8 cellular contexts compared by ENCODE assay signal in genomic region chr18:50288348-50289102, GRCh38. TPM values are rescaled to one million over a fixed set of nuclear protein-coding genes. Genes with fewer than 3 reads are reported as not detected.
A peak's percentile ranks its signal among the peaks of the same experiment; 100 is the strongest.
DNase-seq lines count a peak whose midpoint lies in the region; ATAC-seq and TF ChIP-seq lines count a peak whose summit lies in the region.
"Not testable (repeated sequence)": the region's sequence is repeated elsewhere in the genome, so short reads cannot be mapped to it uniquely, and the experiment has no call there.

No MANE protein-coding gene starts in this region.

- DNase-seq in A673 (ENCODE audit: low spot score); H9; Peyer's patch; activated naive CD4-positive, alpha-beta T cell treated with anti-CD3 and anti-CD28 coated beads, Interleukin-2, amount 10 ng/mL, durations not matched to agents 7 days and 5 days; hepatocyte (ENCODE audit: low spot score); naive B cell: not testable (repeated sequence)
- DNase-seq in spleen = peak; percentile 82

- H3K9me3 ChIP-seq in A673 (ENCODE audit: low read depth, low read length, poor library complexity, severe bottlenecking); H9 (ENCODE audit: control insufficient read depth, low read depth, low read length); Peyer's patch; hepatocyte (ENCODE audit: low read depth); spleen: not testable (repeated sequence)

- not testable (repeated sequence) for TF ChIP-seq CTCF in A673 (conservative IDR thresholded peaks at IDR 0.05; ENCODE audit: low read depth, low read length); H9 (conservative IDR thresholded peaks at IDR 0.05); Peyer's patch (IDR thresholded peaks at IDR 0.05); hepatocyte (IDR thresholded peaks at IDR 0.05; ENCODE audit: poor library complexity); spleen (IDR thresholded peaks at IDR 0.05 in 8 of 11, conservative IDR thresholded peaks at IDR 0.05 in 3 of 11)

- CTCF ChIA-PET in A673 (lab: Charles Lee) = not testable (repeated sequence)
- CTCF ChIA-PET in activated naive CD4-positive, alpha-beta T cell treated with anti-CD3 and anti-CD28 coated beads, Interleukin-2, amount 10 ng/mL, durations not matched to agents 7 days and 5 days (lab: Charles Lee) = interaction anchor here (1.2 to 2.6 kb wide), 2 partner anchors 44 to 68 kb away, joined by 3 to 11 read pairs; no protein-coding TSS in a partner anchor

- H3K4me1 Mint-ChIP-seq in H9 (peaks cover 8 to 11% of the 10 kb centered on the region in 2 experiments), naive B cell (peaks cover 33 to 40% (median 37%) of the 10 kb centered on the region in 3 donors)
- H3K4me1 Mint-ChIP-seq in activated naive CD4-positive, alpha-beta T cell treated with anti-CD3 and anti-CD28 coated beads, Interleukin-2, amount 10 ng/mL, durations not matched to agents 7 days and 5 days = peaks cover 33% of the 10 kb centered on the region
- peaks cover 44% of the 10 kb centered on the region for H3K4me1 Mint-ChIP-seq in dendritic cell treated with granulocyte-macrophage colony-stimulating factor and Interleukin-4, amounts not matched to agents 40 ng/mL and 50 ng/mL, for 4 days (ENCODE audit: low read depth)

- not testable (repeated sequence) for H3K27me3 ChIP-seq in A673 (replicated peaks; ENCODE audit: insufficient read depth, low read depth, low read length, poor library complexity); H9 (ENCODE audit: insufficient read depth, low read length); Peyer's patch; hepatocyte; spleen (replicated peaks in 1 of 7)

- WGBS in H9 (ENCODE audit: extremely low coverage, insufficient read length, low lambda C conversion rate) = no CpG with 5 or more reads among the region's 21 CpGs
- WGBS in hepatocyte (ENCODE audit: low lambda C conversion rate, missing lambda C conversion rate) = 78% methylated on average over 21 of the region's 21 CpGs
- 77 to 79% (median 78%) methylated on average over 21 of the region's 21 CpGs for WGBS in spleen, 5 donors

- not testable (repeated sequence) for H2BK12ac ChIP-seq in H9 (ENCODE audit: insufficient read length, low read depth, low read length)

- not testable (repeated sequence) for H3T11ph ChIP-seq in H9 (ENCODE audit: low read length)

- not testable (repeated sequence) for H3K4ac ChIP-seq in H9 (ENCODE audit: low read depth, low read length)

- H2AFZ ChIP-seq in H9 (ENCODE audit: low read length) = not testable (repeated sequence)
- peak overlapping the region; percentile 80 for H2AFZ ChIP-seq in hepatocyte

- not testable (repeated sequence) for H3K9me2 ChIP-seq in hepatocyte (replicated peaks; ENCODE audit: insufficient read depth)

- not testable (repeated sequence) for H3K23ac ChIP-seq in H9 (ENCODE audit: insufficient read length, low read depth, low read length)

- intact Hi-C loops in A673 (cut with micrococcal nuclease; ENCODE audit: unreplicated experiment) = not testable (repeated sequence)
- intact Hi-C loops in dendritic cell treated with granulocyte-macrophage colony-stimulating factor and Interleukin-4, amounts not matched to agents 40 ng/mL and 50 ng/mL, for 4 days (cut with micrococcal nuclease) = loop anchor here (1.0 to 10.0 kb wide), 3 partner anchors 9 to 794 kb away; partner anchors contain the start of genes ACAA2 and RPL17
- intact Hi-C loops in spleen (cut with DNase I; ENCODE audit: low total_unique reads) = loop anchor here (10.0 kb wide), 1 partner anchor 86 kb away; the partner anchor contains the start of gene SKA1

- not testable (repeated sequence) for H3K9me3 Mint-ChIP-seq in H9; activated naive CD4-positive, alpha-beta T cell treated with anti-CD3 and anti-CD28 coated beads, Interleukin-2, amount 10 ng/mL, durations not matched to agents 7 days and 5 days; dendritic cell treated with granulocyte-macrophage colony-stimulating factor and Interleukin-4, amounts not matched to agents 40 ng/mL and 50 ng/mL, for 4 days; naive B cell

- H3K23me2 ChIP-seq in H9 (ENCODE audit: insufficient read length, low read depth, low read length, poor library complexity, severe bottlenecking) = peaks cover 10% of the 10 kb centered on the region

- H3K4me3 ChIP-seq in A673 (ENCODE audit: low read depth, low read length, poor library complexity, severe bottlenecking) = peak overlapping the region; percentile 86
- H3K4me3 ChIP-seq in Peyer's patch = peak overlapping the region; percentile 46 to 87 (median 70)
- peak overlapping the region; percentile 40 for H3K4me3 ChIP-seq in hepatocyte
- H3K4me3 ChIP-seq in spleen = peak overlapping the region; percentile 33 to 96 (median 87)

- not testable (repeated sequence) for H4K20me1 ChIP-seq in H9 (ENCODE audit: control insufficient read depth, insufficient read depth, insufficient read length); hepatocyte (ENCODE audit: insufficient read depth, poor library complexity, severe bottlenecking)

- not testable (repeated sequence) for TF ChIP-seq POLR2A in Peyer's patch (IDR thresholded peaks at IDR 0.05); spleen (IDR thresholded peaks at IDR 0.05)

- POLR2A ChIA-PET in A673 (lab: Charles Lee; ENCODE audit: low non-redundant PET) = not testable (repeated sequence)

- H4K8ac ChIP-seq in H9 (replicated peaks; ENCODE audit: insufficient read length, low read depth, low read length) = not testable (repeated sequence)

- BruUV-seq in A673 (replicated peaks; lab: Mats Ljungman, UMichigan) = not testable (repeated sequence)

- not testable (repeated sequence) for H3K4me1 ChIP-seq in A673 (ENCODE audit: insufficient read depth, low read length, poor library complexity, severe bottlenecking); H9 (ENCODE audit: insufficient read depth, low read length); hepatocyte (ENCODE audit: insufficient read depth)
- H3K4me1 ChIP-seq in Peyer's patch (peaks cover 0 to 15% (median 0%) of the 10 kb centered on the region in 4 donors), spleen (peaks cover 13 to 46% (median 21%) of the 10 kb centered on the region in 6 donors)

- peak overlapping the region; percentile 99 to 100 for H3K4me3 Mint-ChIP-seq in H9
- peak overlapping the region; percentile 91 for H3K4me3 Mint-ChIP-seq in activated naive CD4-positive, alpha-beta T cell treated with anti-CD3 and anti-CD28 coated beads, Interleukin-2, amount 10 ng/mL, durations not matched to agents 7 days and 5 days
- H3K4me3 Mint-ChIP-seq in dendritic cell treated with granulocyte-macrophage colony-stimulating factor and Interleukin-4, amounts not matched to agents 40 ng/mL and 50 ng/mL, for 4 days = peak overlapping the region; percentile 92
- H3K4me3 Mint-ChIP-seq in naive B cell = peak overlapping the region; percentile 89 to 100 (median 98)

- peak overlapping the region in 1 of 3 experiments; percentile 96; a peak in 1 of 7 replicates for H3K27ac Mint-ChIP-seq in H9
- H3K27ac Mint-ChIP-seq in activated naive CD4-positive, alpha-beta T cell treated with anti-CD3 and anti-CD28 coated beads, Interleukin-2, amount 10 ng/mL, durations not matched to agents 7 days and 5 days = peak overlapping the region; percentile 98
- peak overlapping the region; percentile 90 for H3K27ac Mint-ChIP-seq in dendritic cell treated with granulocyte-macrophage colony-stimulating factor and Interleukin-4, amounts not matched to agents 40 ng/mL and 50 ng/mL, for 4 days
- peak overlapping the region; percentile 89 to 99 (median 98) for H3K27ac Mint-ChIP-seq in naive B cell

- not testable (repeated sequence) for ATAC-seq in naive B cell (ENCODE audit: low read depth in 2 of 2)

- H3K14ac ChIP-seq in H9 (ENCODE audit: insufficient read depth, low read length) = not testable (repeated sequence)

- H3K27ac ChIP-seq in A673 (ENCODE audit: low read depth, low read length, poor library complexity, severe bottlenecking) (peak overlapping the region; percentile 64), Peyer's patch (peak overlapping the region; percentile 82 to 92 (median 84)), hepatocyte (peak overlapping the region; percentile 72), spleen (peak overlapping the region; percentile 77 to 95 (median 89))
- not testable (repeated sequence) for H3K27ac ChIP-seq in H9 (ENCODE audit: insufficient read length, low read depth, low read length)

- not testable (repeated sequence) for H3K27me3 Mint-ChIP-seq in H9 (ENCODE audit: low read depth); activated naive CD4-positive, alpha-beta T cell treated with anti-CD3 and anti-CD28 coated beads, Interleukin-2, amount 10 ng/mL, durations not matched to agents 7 days and 5 days; dendritic cell treated with granulocyte-macrophage colony-stimulating factor and Interleukin-4, amounts not matched to agents 40 ng/mL and 50 ng/mL, for 4 days; naive B cell

- H2BK120ac ChIP-seq in H9 (ENCODE audit: low read depth, low read length, poor library complexity, severe bottlenecking) = not testable (repeated sequence)

- peak overlapping the region; percentile 36 for H3K4me2 ChIP-seq in H9 (ENCODE audit: insufficient read depth, insufficient read length, low read length)
- peak overlapping the region; percentile 80 for H3K4me2 ChIP-seq in hepatocyte

- not testable (repeated sequence) for H4K91ac ChIP-seq in H9 (ENCODE audit: insufficient read length, low read depth, low read length)

- H3K36me3 ChIP-seq in A673 (ENCODE audit: insufficient read depth, low read length, poor library complexity, severe bottlenecking) = peaks cover 18% of the 10 kb centered on the region
- H3K36me3 ChIP-seq in Peyer's patch = peaks cover 0 to 22% (median 0%) of the 10 kb centered on the region in 3 donors
- not testable (repeated sequence) for H3K36me3 ChIP-seq in hepatocyte (replicated peaks; ENCODE audit: insufficient read depth, low read depth)
- H3K36me3 ChIP-seq in spleen = peaks cover 0 to 27% (median 22%) of the 10 kb centered on the region in 6 donors

- not testable (repeated sequence) for H2BK5ac ChIP-seq in H9 (ENCODE audit: insufficient read length, low read length)

- H2AK5ac ChIP-seq in H9 (ENCODE audit: insufficient read length, low read length) = not testable (repeated sequence)

- not testable (repeated sequence) for H4K5ac ChIP-seq in H9 (ENCODE audit: insufficient read length, low read depth, low read length)

- H3K79me1 ChIP-seq in H9 (ENCODE audit: insufficient read depth, low read depth, low read length, poor library complexity, severe bottlenecking) = not testable (repeated sequence)

- not testable (repeated sequence) for H2BK15ac ChIP-seq in H9 (ENCODE audit: low read depth, low read length)

- H3K9ac ChIP-seq in H9 (ENCODE audit: extremely low read depth, insufficient read length, low read length) = not testable (repeated sequence)

- not testable (repeated sequence) for H3K18ac ChIP-seq in H9 (ENCODE audit: insufficient read length, low read depth, low read length)

- H3K79me2 ChIP-seq in H9 (ENCODE audit: insufficient read depth, low read length) = not testable (repeated sequence)
- peaks cover 12% of the 10 kb centered on the region for H3K79me2 ChIP-seq in hepatocyte

- H2BK20ac ChIP-seq in H9 (ENCODE audit: low read depth, low read length, poor library complexity, severe bottlenecking) = not testable (repeated sequence)

- not testable (repeated sequence) for H3K56ac ChIP-seq in H9 (ENCODE audit: insufficient read length, low read depth, low read length)

- H3K36me3 Mint-ChIP-seq in H9 (ENCODE audit: insufficient read depth in 1 of 3, low read depth in 3 of 3) = peaks cover 27 to 29% (median 29%) of the 10 kb centered on the region in 3 experiments; a peak in 6 of 7 replicates
- H3K36me3 Mint-ChIP-seq in activated naive CD4-positive, alpha-beta T cell treated with anti-CD3 and anti-CD28 coated beads, Interleukin-2, amount 10 ng/mL, durations not matched to agents 7 days and 5 days = peaks cover 36% of the 10 kb centered on the region
- H3K36me3 Mint-ChIP-seq in dendritic cell treated with granulocyte-macrophage colony-stimulating factor and Interleukin-4, amounts not matched to agents 40 ng/mL and 50 ng/mL, for 4 days (ENCODE audit: low read depth) = peaks cover 43% of the 10 kb centered on the region
- peaks cover 7 to 24% of the 10 kb centered on the region in 2 donors for H3K36me3 Mint-ChIP-seq in naive B cell

RNA-seq across cellular contexts. Expression of gene CXXC1, which starts 1.0 kb away (rescaled TPM):
- 89.5 and 94.5 TPM in 2 replicates for total RNA-seq in A673 (2021)
- total RNA-seq in H9 (2021) = 95.9 and 96.3 TPM in 2 replicates
- total RNA-seq in Peyer's patch = 100 to 1,000 TPM in 3 of 4 donors, 10 to 100 TPM in 1; 85.6 to 261 (median 130) TPM
- 33.3 and 52.7 TPM in 2 replicates for total RNA-seq in hepatocyte
- 68.3 and 89.3 TPM in 2 replicates for polyA plus RNA-seq in hepatocyte
- 10 to 100 TPM; 56.7 to 97.3 (median 71.0) TPM for polyA plus RNA-seq in naive B cell (ENCODE audit: low read depth in 6 of 6)
- 100 to 1,000 TPM in 4 of 7 donors, 10 to 100 TPM in 3; 92.9 to 129 (median 102) TPM for total RNA-seq in spleen
- polyA plus RNA-seq in spleen = 100 to 1,000 TPM in 2 of 3 donors, 10 to 100 TPM in 1; 53.6 to 108 (median 102) TPM

RNA-seq across cellular contexts. Expression of gene MBD1, which starts 7.2 kb away (rescaled TPM):
- 65.2 and 70.8 TPM in 2 replicates for total RNA-seq in A673 (2021)
- 57.2 and 58.1 TPM in 2 replicates for total RNA-seq in H9 (2021)
- 100 to 1,000 TPM in 3 of 4 donors, 10 to 100 TPM in 1; 85.1 to 168 (median 115) TPM for total RNA-seq in Peyer's patch
- total RNA-seq in hepatocyte = 38.8 and 53.1 TPM in 2 replicates
- 53.0 and 54.2 TPM in 2 replicates for polyA plus RNA-seq in hepatocyte
- polyA plus RNA-seq in naive B cell (ENCODE audit: low read depth in 6 of 6) = 10 to 100 TPM; 23.4 to 42.4 (median 25.0) TPM
- total RNA-seq in spleen = 100 to 1,000 TPM in 1 of 7 donors, 10 to 100 TPM in 6; 83.0 to 137 (median 89.1) TPM
- polyA plus RNA-seq in spleen = 10 to 100 TPM; 22.2 to 41.5 (median 25.7) TPM

RNA-seq across cellular contexts. Expression of gene CFAP53, which starts 22.2 kb away (rescaled TPM):
- total RNA-seq in A673 (2021) (0.22 and 0.26 TPM in 2 replicates), H9 (2021) (0.15 and 0.22 TPM in 2 replicates), Peyer's patch (under 1 TPM in 1 of 4 donors, not detected in 3; 0.80 TPM), hepatocyte (0.24 and 0.50 TPM in 2 replicates), spleen (under 1 TPM in 5 of 7 donors, not detected in 2; 0.25 to 0.85 (median 0.44) TPM)
- polyA plus RNA-seq in hepatocyte (0.24 and 0.86 TPM in 2 replicates), naive B cell (ENCODE audit: low read depth in 6 of 6) (under 1 TPM in 1 of 6 donors, not detected in 5; 0.27 TPM), spleen (under 1 TPM; 0.13 to 0.56 (median 0.48) TPM)
